Comparison of ENCODE assay signal across 1 cellular context in the genomic region with DNA sequence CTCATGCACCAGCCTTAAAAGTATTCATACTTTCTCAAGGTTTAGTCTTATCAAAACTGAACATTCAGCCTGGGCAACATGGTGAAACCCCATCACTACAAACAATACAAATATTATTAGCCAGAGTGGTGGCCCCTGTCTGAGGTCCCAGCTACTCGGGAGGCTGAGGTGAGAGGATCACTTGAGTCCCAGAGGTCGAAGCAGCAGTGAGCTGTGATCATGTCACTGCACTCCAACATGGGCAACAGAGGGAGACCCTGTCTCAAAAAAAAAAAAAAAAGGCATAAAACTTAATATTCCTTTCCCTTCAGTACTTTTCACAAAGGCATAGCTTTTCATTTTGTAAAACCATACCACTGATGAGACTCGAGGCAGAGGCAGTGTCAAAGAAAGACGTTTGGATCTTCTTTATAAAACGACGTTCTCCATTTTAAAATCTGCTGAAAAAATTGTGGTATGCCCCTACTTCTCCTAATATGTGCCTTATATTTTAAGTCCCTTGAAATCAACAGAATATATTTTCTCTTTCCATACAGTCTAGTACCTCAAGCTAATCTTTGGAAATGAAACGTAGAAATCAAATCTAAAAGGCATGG.
TF ChIP-seq lines count a peak whose summit lies in the region.

No MANE protein-coding gene starts in this region.

TF ChIP-seq in HCT116, 20 proteins besides CTCF, POLR2A, EP300 and RAD21 (continued from another document):
- TF ChIP-seq, protein P1, sequence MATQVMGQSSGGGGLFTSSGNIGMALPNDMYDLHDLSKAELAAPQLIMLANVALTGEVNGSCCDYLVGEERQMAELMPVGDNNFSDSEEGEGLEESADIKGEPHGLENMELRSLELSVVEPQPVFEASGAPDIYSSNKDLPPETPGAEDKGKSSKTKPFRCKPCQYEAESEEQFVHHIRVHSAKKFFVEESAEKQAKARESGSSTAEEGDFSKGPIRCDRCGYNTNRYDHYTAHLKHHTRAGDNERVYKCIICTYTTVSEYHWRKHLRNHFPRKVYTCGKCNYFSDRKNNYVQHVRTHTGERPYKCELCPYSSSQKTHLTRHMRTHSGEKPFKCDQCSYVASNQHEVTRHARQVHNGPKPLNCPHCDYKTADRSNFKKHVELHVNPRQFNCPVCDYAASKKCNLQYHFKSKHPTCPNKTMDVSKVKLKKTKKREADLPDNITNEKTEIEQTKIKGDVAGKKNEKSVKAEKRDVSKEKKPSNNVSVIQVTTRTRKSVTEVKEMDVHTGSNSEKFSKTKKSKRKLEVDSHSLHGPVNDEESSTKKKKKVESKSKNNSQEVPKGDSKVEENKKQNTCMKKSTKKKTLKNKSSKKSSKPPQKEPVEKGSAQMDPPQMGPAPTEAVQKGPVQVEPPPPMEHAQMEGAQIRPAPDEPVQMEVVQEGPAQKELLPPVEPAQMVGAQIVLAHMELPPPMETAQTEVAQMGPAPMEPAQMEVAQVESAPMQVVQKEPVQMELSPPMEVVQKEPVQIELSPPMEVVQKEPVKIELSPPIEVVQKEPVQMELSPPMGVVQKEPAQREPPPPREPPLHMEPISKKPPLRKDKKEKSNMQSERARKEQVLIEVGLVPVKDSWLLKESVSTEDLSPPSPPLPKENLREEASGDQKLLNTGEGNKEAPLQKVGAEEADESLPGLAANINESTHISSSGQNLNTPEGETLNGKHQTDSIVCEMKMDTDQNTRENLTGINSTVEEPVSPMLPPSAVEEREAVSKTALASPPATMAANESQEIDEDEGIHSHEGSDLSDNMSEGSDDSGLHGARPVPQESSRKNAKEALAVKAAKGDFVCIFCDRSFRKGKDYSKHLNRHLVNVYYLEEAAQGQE (IDR thresholded peaks at IDR 0.05; ENCODE audit: low read depth) = no peak
